In genomic region chr11:23502821-23503220, GRCh38 we compare ENCODE assay signal across 29 cellular contexts.
A peak's percentile ranks its signal among the peaks of the same experiment; 100 is the strongest.
DNase-seq lines count a peak whose midpoint lies in the region; FAIRE-seq and TF ChIP-seq lines count a peak whose summit lies in the region.
"Had no signal": no experiment of that assay in that cellular context is flagged by ENCODE, and none has a peak within 500 bp of the region (broad histone marks: within the 10 kb centered on the region; RNA-seq: fewer than 3 reads in every experiment).

No MANE protein-coding gene starts in this region.

- H3K27ac ChIP-seq in brain microvascular endothelial cell: no peak overlapping the region
- H3K27ac ChIP-seq: RWPE1, SK-N-MC had no signal

- TF ChIP-seq CTCF in brain microvascular endothelial cell (IDR thresholded peaks at IDR 0.05; ENCODE audit: low read depth, low read length, missing control alignments): no peak

- no peak for FAIRE-seq in urothelium cell line (lab: Jason Lieb, UNC)
- FAIRE-seq: A204.1, G401.6, GM18507, HepG2 had no signal

- DNase-seq in EL: peak; percentile 21
- peak; percentile 42 for DNase-seq in M059J (ENCODE audit: low read depth)
- peak; percentile 57 for DNase-seq in brain microvascular endothelial cell
- DNase-seq in iris pigment epithelial cell (ENCODE audit: low read depth): peak; percentile 37
- DNase-seq in activated T-cell treated with anti-CD3 and anti-CD28 coated beads, Interleukin-2, amount 50 U/mL, for 1 hour: no peak
- DNase-seq in G401 (ENCODE audit: low spot score): no peak
- no peak for DNase-seq in urothelium cell line (ENCODE audit: low spot score)
- no peak for DNase-seq in T-helper 9 cell
- DNase-seq: CD4-positive, alpha-beta T cell; COR-L47; DMS 273 treated with DMSO at 0.1 percent for 48 hours; DMS79 treated with DMSO at 0.1 percent for 48 hours; H7; KBM-7; MV-4-11; NCI-H1694; NCI-H2081; NCI-H2171; NCI-H345; NCI-H524; NCI-H774; NK-92 treated with Interleukin-12 subunit alpha and Interleukin-12 subunit beta, amount 100 ng/mL, for 24 hours; SHP77 treated with DMSO at 0.1 percent for 48 hours had no signal

- H3K4me3 ChIP-seq in brain microvascular endothelial cell (ENCODE audit: low read depth, low read length): no peak overlapping the region
- H3K4me3 ChIP-seq: SK-N-MC had no signal

- in situ Hi-C loops in brain microvascular endothelial cell (cut with HindIII; ENCODE audit: low pct_ligation_motif_present, low sequenced_read_pairs) (no loop called here), G401 (cut with HindIII; ENCODE audit: low sequenced_read_pairs) (no loop called here)

- no peaks in the 10 kb centered on the region for H3K27me3 ChIP-seq in brain microvascular endothelial cell (replicated peaks)

- H3K36me3 ChIP-seq in brain microvascular endothelial cell (replicated peaks): no peaks in the 10 kb centered on the region

Comparison
In these comparisons a context has a peak if more than half of its experiments do, and no peak if none do; other contexts are left out.
1. DNase-seq: peak in EL (single experiment), M059J (single experiment), brain microvascular endothelial cell (single experiment) and iris pigment epithelial cell (single experiment); none in activated T-cell treated with anti-CD3 and anti-CD28 coated beads, Interleukin-2, amount 50 U/mL, for 1 hour (single experiment), G401 (single experiment), urothelium cell line (single experiment) and T-helper 9 cell (single experiment).